ENCODE assay signal across 1 cellular context in the genomic region with DNA sequence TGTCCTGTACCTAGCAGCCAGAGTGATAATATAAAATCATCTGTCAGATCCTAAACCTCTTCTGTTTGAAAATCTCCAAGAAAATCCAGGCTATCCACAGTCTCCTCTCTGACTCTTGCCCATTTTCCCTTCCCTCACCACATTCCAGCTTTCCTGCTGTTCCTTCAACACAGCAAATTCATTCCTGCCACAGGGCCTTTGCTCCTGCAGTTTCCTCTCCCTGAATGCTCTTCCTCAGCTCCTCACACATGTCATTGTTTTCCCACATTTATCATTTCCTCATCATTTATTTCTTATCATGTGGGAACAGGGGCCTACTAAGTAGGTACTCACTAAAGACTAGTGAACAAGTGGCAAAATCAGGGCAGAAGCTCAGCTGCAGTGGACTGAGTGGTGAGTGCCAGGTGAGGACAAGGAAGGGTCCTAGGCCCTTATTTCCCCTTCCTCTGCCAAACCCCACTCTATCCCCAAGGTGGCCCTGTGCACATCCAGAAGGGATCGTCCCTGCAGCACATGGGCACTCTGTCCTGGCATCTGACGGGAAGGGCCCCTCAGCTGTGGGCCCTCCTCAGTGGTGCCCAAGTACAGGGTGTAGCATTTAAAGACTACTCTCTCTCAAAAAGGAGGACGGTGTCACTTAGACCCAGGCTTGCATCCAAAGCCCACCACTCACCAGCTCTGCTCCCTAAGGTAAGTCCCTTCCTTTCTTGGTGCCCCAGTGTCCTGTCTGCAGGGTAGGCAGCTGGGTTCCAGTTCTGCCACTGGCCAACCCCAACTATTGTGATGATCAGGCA.
TF ChIP-seq lines count a peak whose summit lies in the region.

No MANE protein-coding gene starts in this region.

TF ChIP-seq in IMR-90, 13 proteins besides CTCF, POLR2A, EP300 and RAD21 (continued from another document):
- TF ChIP-seq, protein P1, sequence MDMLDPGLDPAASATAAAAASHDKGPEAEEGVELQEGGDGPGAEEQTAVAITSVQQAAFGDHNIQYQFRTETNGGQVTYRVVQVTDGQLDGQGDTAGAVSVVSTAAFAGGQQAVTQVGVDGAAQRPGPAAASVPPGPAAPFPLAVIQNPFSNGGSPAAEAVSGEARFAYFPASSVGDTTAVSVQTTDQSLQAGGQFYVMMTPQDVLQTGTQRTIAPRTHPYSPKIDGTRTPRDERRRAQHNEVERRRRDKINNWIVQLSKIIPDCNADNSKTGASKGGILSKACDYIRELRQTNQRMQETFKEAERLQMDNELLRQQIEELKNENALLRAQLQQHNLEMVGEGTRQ (IDR thresholded peaks at IDR 0.05; ENCODE audit: low read depth, low read length), result no peak
